ENCODE assay signal across 28 cellular contexts in the genomic region with DNA sequence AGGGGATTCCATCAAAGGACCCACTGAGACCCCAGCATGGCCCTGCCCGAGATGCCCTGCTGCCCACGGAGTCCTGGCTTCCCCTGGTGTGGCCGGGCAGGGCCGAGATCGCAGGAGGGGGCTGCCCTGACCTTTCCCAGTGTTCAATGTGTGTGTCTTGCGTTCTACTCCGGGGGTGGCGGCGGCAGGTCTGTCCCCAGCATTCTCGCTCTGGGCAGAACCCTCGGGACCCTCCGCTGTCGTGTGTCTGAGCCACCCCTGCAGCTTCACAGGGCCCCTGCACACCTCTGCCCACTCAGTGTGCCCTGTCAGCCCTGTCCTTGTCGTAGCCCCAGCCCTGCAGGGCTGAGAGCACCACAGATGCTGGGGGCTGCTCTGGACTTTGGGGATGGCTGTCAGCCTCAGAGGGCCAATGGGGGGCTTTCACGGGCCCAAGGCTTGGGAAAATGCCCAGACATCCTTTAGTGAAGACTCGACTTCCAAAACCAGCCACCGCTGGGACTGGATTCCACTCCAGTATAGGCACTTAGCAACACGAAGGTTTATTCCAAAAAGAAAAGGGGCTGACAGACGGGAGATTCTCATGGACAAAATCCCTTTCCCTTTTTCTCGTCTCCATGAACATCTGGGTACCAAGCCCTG. TPM values are rescaled to one million over a fixed set of nuclear protein-coding genes. Genes with fewer than 3 reads are reported as not detected.
"Had no signal": no experiment of that assay in that cellular context is flagged by ENCODE, and none has a peak within 500 bp of the region (broad histone marks: within the 10 kb centered on the region; RNA-seq: fewer than 3 reads in every experiment).

No MANE protein-coding gene starts in this region.

- H3K36me3 ChIP-seq: left lung, neural progenitor cell, prostate gland, right atrium auricular region, tibial artery had no signal

- H3K27ac ChIP-seq: left lung, neural progenitor cell, prostate gland, right atrium auricular region, skin epidermis, tibial artery, VCaP had no signal

- H3K9me3 ChIP-seq: prostate gland, right atrium auricular region, tibial artery had no signal

- DNase-seq: activated CD4-positive, alpha-beta T cell treated with anti-CD3 and anti-CD28 coated beads, Interleukin-2, amount 10 ng/mL, durations not matched to agents 24 days and 14 days; activated CD8-positive, alpha-beta T cell treated with anti-CD3 and anti-CD28 coated beads, Interleukin-2, amount 10 ng/mL, durations not matched to agents 7 days and 5 days; activated naive CD4-positive, alpha-beta T cell treated with Interleukin-2 at 50 U/mL for 16 hours; activated naive CD8-positive, alpha-beta T cell treated with anti-CD3 and anti-CD28 coated beads, Interleukin-2, amount 10 ng/mL, durations not matched to agents 7 days and 5 days; amniotic stem cell; dermis blood vessel endothelial cell; effector CD8-positive, alpha-beta T cell; foreskin melanocyte; mammary epithelial cell; stimulated activated CD4-positive, alpha-beta T cell treated with anti-CD3 and anti-CD28 coated beads, Interleukin-1b, Interleukin-23, amount 100 ng/mL, for 48 hours; stimulated activated naive CD8-positive, alpha-beta T cell treated with anti-CD3 and anti-CD28 coated beads, Interleukin-15, amount 100 ng/mL, for 72 hours had no signal

- H3K27me3 ChIP-seq: right atrium auricular region had no signal

- ATAC-seq: activated CD4-positive, CD25-positive, alpha-beta regulatory T cell treated with anti-CD3 and anti-CD28 coated beads, Interleukin-2, amount 50 U/mL, for 24 hours; activated CD8-positive, alpha-beta T cell treated with anti-CD3 and anti-CD28 coated beads, Interleukin-2, amount 10 ng/mL, durations not matched to agents 7 days and 5 days; activated T-helper 17 cell treated with anti-CD3 and anti-CD28 coated beads, Interleukin-2, amount 50 U/mL, for 72 hours; esophagus mucosa; left lung; naive thymus-derived CD8-positive, alpha-beta T cell; stimulated activated effector memory CD8-positive, alpha-beta T cell treated with anti-CD3 and anti-CD28 coated beads, Interleukin-12 subunit alpha, Interleukin-12 subunit beta, amount 100 ng/mL, for 72 hours had no signal

- H3K4me1 ChIP-seq: left lung, neural progenitor cell, prostate gland, right atrium auricular region, tibial artery had no signal

- H3K4me3 ChIP-seq: left lung, neural progenitor cell, prostate gland, right atrium auricular region, skin epidermis, tibial artery had no signal

RNA-seq across cellular contexts. Expression of a gene that starts 30.0 kb away (rescaled TPM):
- total RNA-seq: dermis blood vessel endothelial cell, osteocyte had no signal
- polyA plus RNA-seq: mammary epithelial cell; naive thymus-derived CD8-positive, alpha-beta T cell had no signal

RNA-seq across cellular contexts. Expression of a gene that starts 42.3 kb away (rescaled TPM):
- total RNA-seq: activated CD4-positive, alpha-beta T cell treated with anti-CD3 and anti-CD28 coated beads, Interleukin-2, amount 10 ng/mL, durations not matched to agents 24 days and 14 days; activated CD8-positive, alpha-beta T cell treated with anti-CD3 and anti-CD28 coated beads, Interleukin-2, amount 10 ng/mL, durations not matched to agents 7 days and 5 days; activated naive CD8-positive, alpha-beta T cell treated with anti-CD3 and anti-CD28 coated beads, Interleukin-2, amount 10 ng/mL, durations not matched to agents 7 days and 5 days; activated T-helper 17 cell treated with anti-CD3 and anti-CD28 coated beads, Interleukin-2, amount 50 U/mL, for 72 hours; dermis blood vessel endothelial cell; esophagus mucosa; kidney epithelial cell; mammary epithelial cell; mesothelial cell of epicardium; naive thymus-derived CD8-positive, alpha-beta T cell; osteocyte; T-helper 2 cell treated with Interferon-gamma antibody and Interleukin-4, amounts not matched to agents 100 ng/mL and 5 ng/mL, for 36 hours; urinary bladder had no signal
- polyA plus RNA-seq: mammary epithelial cell; naive thymus-derived CD8-positive, alpha-beta T cell had no signal
